8 cellular contexts compared by ENCODE assay signal in genomic region chr9:110427497-110428104, GRCh38.
DNase-seq lines count a peak whose midpoint lies in the region; ATAC-seq, FAIRE-seq and TF ChIP-seq lines count a peak whose summit lies in the region.

No MANE protein-coding gene starts in this region.

- H4K20me1 ChIP-seq in H9 (ENCODE audit: control insufficient read depth, insufficient read depth, insufficient read length), result no peaks in the 10 kb centered on the region

- peak; percentile 3 for DNase-seq in NK-92 treated with Interleukin-12 subunit alpha and Interleukin-12 subunit beta, amount 100 ng/mL, for 24 hours (lab: John Stamatoyannopoulos, UW)
- DNase-seq in NK-92 (lab: John Stamatoyannopoulos, UW; ENCODE audit: unreplicated experiment) (no peak), H9 (peak; percentile 77), NCI-H524 treated with DMSO at 0.1 percent for 48 hours (lab: John Stamatoyannopoulos, UW) (peak; percentile 7), bronchial epithelial cell (ENCODE audit: low read depth) (peak; percentile 26), lower lobe of right lung (peak; percentile 53), GOT3 (lab: John Stamatoyannopoulos, UW) (no peak)

- no peaks in the 10 kb centered on the region for H3K79me1 ChIP-seq in H9 (ENCODE audit: insufficient read depth, low read depth, low read length, poor library complexity, severe bottlenecking)

- H2BK20ac ChIP-seq in H9 (ENCODE audit: low read depth, low read length, poor library complexity, severe bottlenecking), result no peak overlapping the region

- no peak overlapping the region for H2BK12ac ChIP-seq in H9 (ENCODE audit: insufficient read length, low read depth, low read length)

- no peak overlapping the region for H2AK5ac ChIP-seq in H9 (ENCODE audit: insufficient read length, low read length)

- H3K14ac ChIP-seq in H9 (ENCODE audit: insufficient read depth, low read length), result no peak overlapping the region

- no peak overlapping the region for H3K4ac ChIP-seq in H9 (ENCODE audit: low read depth, low read length)

- intact Hi-C loops in lower lobe of right lung (cut with DNase I), result no loop called here

- H3K23ac ChIP-seq in H9 (ENCODE audit: insufficient read length, low read depth, low read length), result no peak overlapping the region

- no peak overlapping the region for H3K27ac Mint-ChIP-seq in H9

- peak; percentile 84 for TF ChIP-seq CTCF in H9 (conservative IDR thresholded peaks at IDR 0.05)
- TF ChIP-seq CTCF in bronchial epithelial cell (IDR thresholded peaks at IDR 0.05; ENCODE audit: insufficient read depth, low read length, severe bottlenecking), result peak; percentile 68
- peak; percentile 41 for TF ChIP-seq CTCF in lower lobe of right lung (IDR thresholded peaks at IDR 0.05)

- H3T11ph ChIP-seq in H9 (ENCODE audit: low read length), result no peak overlapping the region

- H3K36me3 Mint-ChIP-seq in H9 (ENCODE audit: insufficient read depth in 1 of 3, low read depth in 3 of 3), result no peaks in the 10 kb centered on the region

- no peaks in the 10 kb centered on the region for H3K4me1 Mint-ChIP-seq in H9

- no CpG with 5 or more reads among the region's 7 CpGs for WGBS in H9 (ENCODE audit: extremely low coverage, insufficient read length, low lambda C conversion rate)

- H3K56ac ChIP-seq in H9 (ENCODE audit: insufficient read length, low read depth, low read length), result no peak overlapping the region

- no peak overlapping the region for H3K4me3 ChIP-seq in bronchial epithelial cell (ENCODE audit: low read depth, low read length)
- H3K4me3 ChIP-seq in lower lobe of right lung, result no peak overlapping the region

- no peak overlapping the region for H4K5ac ChIP-seq in H9 (ENCODE audit: insufficient read length, low read depth, low read length)

- no peak overlapping the region for H4K91ac ChIP-seq in H9 (ENCODE audit: insufficient read length, low read depth, low read length)

- H2BK120ac ChIP-seq in H9 (ENCODE audit: low read depth, low read length, poor library complexity, severe bottlenecking), result no peak overlapping the region

- no peaks in the 10 kb centered on the region for H3K79me2 ChIP-seq in H9 (ENCODE audit: insufficient read depth, low read length)

- H2AFZ ChIP-seq in H9 (ENCODE audit: low read length), result no peak overlapping the region

- ATAC-seq in lower lobe of right lung (peak in 1 of 2 donors; percentile 61), HG02763 (IDR thresholded peaks at IDR 0.05; ENCODE audit: unreplicated experiment) (no peak)

- H3K4me1 ChIP-seq in H9 (ENCODE audit: insufficient read depth, low read length), result no peaks in the 10 kb centered on the region
- H3K4me1 ChIP-seq in lower lobe of right lung, result no peaks in the 10 kb centered on the region

- no peaks in the 10 kb centered on the region for H3K9me3 ChIP-seq in H9 (ENCODE audit: control insufficient read depth, low read depth, low read length)
- H3K9me3 ChIP-seq in lower lobe of right lung, result no peaks in the 10 kb centered on the region

- H2BK5ac ChIP-seq in H9 (ENCODE audit: insufficient read length, low read length), result no peak overlapping the region

- no peak overlapping the region for H3K4me2 ChIP-seq in H9 (ENCODE audit: insufficient read depth, insufficient read length, low read length)

- no peak overlapping the region for H3K4me3 Mint-ChIP-seq in H9

- H3K36me3 ChIP-seq in bronchial epithelial cell (ENCODE audit: control insufficient read depth, insufficient read depth, low read length) (no peaks in the 10 kb centered on the region), lower lobe of right lung (no peaks in the 10 kb centered on the region)

- H2BK15ac ChIP-seq in H9 (ENCODE audit: low read depth, low read length), result no peak overlapping the region

- no peak for FAIRE-seq in bronchial epithelial cell (lab: Jason Lieb, UNC)

- H3K27me3 Mint-ChIP-seq in H9 (ENCODE audit: low read depth), result no peaks in the 10 kb centered on the region

- H3K27me3 ChIP-seq in H9 (ENCODE audit: insufficient read depth, low read length) (no peaks in the 10 kb centered on the region), bronchial epithelial cell (ENCODE audit: control insufficient read depth, insufficient read depth, low read length) (no peaks in the 10 kb centered on the region), lower lobe of right lung (ENCODE audit: low read depth) (no peaks in the 10 kb centered on the region)

- no peaks in the 10 kb centered on the region for H3K23me2 ChIP-seq in H9 (ENCODE audit: insufficient read length, low read depth, low read length, poor library complexity, severe bottlenecking)

- H3K9me3 Mint-ChIP-seq in H9, result no peaks in the 10 kb centered on the region

- H4K8ac ChIP-seq in H9 (replicated peaks; ENCODE audit: insufficient read length, low read depth, low read length), result no peak overlapping the region

- H3K18ac ChIP-seq in H9 (ENCODE audit: insufficient read length, low read depth, low read length), result no peak overlapping the region

- H3K27ac ChIP-seq in H9 (ENCODE audit: insufficient read length, low read depth, low read length) (no peak overlapping the region), lower lobe of right lung (no peak overlapping the region)

- no peak overlapping the region for H3K9ac ChIP-seq in H9 (ENCODE audit: extremely low read depth, insufficient read length, low read length)

Comparison
In these comparisons a context has a peak if more than half of its experiments do, and no peak if none do; other contexts are left out.
1. DNase-seq: peak in NK-92 treated with Interleukin-12 subunit alpha and Interleukin-12 subunit beta, amount 100 ng/mL, for 24 hours (single experiment), H9 (single experiment), NCI-H524 treated with DMSO at 0.1 percent for 48 hours (single experiment), bronchial epithelial cell (single experiment) and lower lobe of right lung (single experiment); none in NK-92 (single experiment) and GOT3 (single experiment).
2. Peak in every context shown above with its lines, with median percentiles within 50 percentile points of each other: CTCF ChIP-seq.